9 cellular contexts compared by ENCODE assay signal in the genomic region with DNA sequence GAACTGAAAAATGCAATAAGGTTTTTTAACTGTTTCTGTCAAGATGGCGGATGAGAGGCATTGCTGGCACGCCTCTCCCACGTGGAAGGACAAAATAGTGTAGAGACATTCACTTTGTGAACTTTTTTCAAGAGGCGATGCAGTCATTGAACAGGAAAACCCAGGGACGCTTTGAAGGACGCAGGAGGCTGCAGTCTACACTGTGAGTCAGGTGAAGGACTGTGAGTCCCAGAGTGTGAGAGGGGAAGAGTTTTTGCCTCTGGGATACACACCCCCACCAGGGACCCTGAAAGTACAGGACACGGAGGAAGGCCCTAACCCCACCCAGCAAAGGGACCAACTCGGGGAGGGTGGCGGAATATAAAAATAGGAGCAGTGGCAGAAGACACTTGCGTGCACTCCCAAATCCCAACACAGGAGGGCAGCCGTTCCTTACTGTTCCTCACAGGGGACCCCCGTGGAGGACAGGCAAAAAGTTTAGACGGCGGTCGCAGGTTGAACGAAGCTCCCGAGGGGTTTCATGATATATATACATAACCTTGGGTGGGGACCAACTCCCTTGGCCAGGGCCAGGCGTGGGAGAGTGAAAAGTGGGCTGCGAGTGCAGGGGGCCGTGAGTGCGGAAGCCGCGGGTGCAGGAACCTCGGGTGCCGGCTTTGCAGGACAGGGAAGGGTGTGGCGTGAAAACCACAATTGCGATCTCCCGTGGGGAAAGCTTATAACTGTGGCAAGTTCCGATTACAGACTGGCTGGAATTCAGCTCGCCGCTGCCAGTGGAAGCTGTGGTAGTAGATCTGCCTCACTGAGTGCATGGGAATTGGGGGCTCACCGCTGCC.
DNase-seq lines count a peak whose midpoint lies in the region; ATAC-seq, FAIRE-seq and TF ChIP-seq lines count a peak whose summit lies in the region.
"Had no signal": no experiment of that assay in that cellular context is flagged by ENCODE, and none has a peak within 500 bp of the region (broad histone marks: within the 10 kb centered on the region; RNA-seq: fewer than 3 reads in every experiment).

No MANE protein-coding gene starts in this region.

- H3K9me3 Mint-ChIP-seq in WTC11, result peaks cover 15% of the 10 kb centered on the region

- intact Hi-C loops in breast epithelium (cut with DNase I; ENCODE audit: low total_unique reads), result loop anchor here (10.0 kb wide), 1 partner anchor 91 kb away; no protein-coding TSS in a partner anchor
- intact Hi-C loops in kidney (cut with DNase I), result no loop called here

- H3K27ac Mint-ChIP-seq in WTC11, result no peak overlapping the region

- peaks cover 55% of the 10 kb centered on the region for H3K27me3 Mint-ChIP-seq in WTC11 (ENCODE audit: low read depth)

- POLR2A ChIA-PET in WTC11 (lab: Charles Lee), result no interaction called here

- TF ChIP-seq CTCF in GM06990 (IDR thresholded peaks at IDR 0.05; ENCODE audit: insufficient read depth, low read length, poor library complexity, severe bottlenecking) (peak; percentile 79), WTC11 (IDR thresholded peaks at IDR 0.05) (peak; percentile 75), breast epithelium (IDR thresholded peaks at IDR 0.05) (peak; percentile 54 to 60 (median 55)), kidney (IDR thresholded peaks at IDR 0.05; ENCODE audit: borderline replicate concordance, extremely low read depth, insufficient read depth) (peak; percentile 71)

- CTCF ChIA-PET in WTC11 (lab: Charles Lee), result interaction anchor here (0.5 to 3.2 kb wide), 22 partner anchors 10 to 256 kb away, joined by 3 to 48 read pairs (median 4); a partner anchor contains a TSS

- H3K27me3 ChIP-seq in GM06990 (replicated peaks; ENCODE audit: control insufficient read depth, insufficient read depth, low read length) (no peaks in the 10 kb centered on the region), breast epithelium (no peaks in the 10 kb centered on the region)

- peak overlapping the region; percentile 46 for H3K4me3 Mint-ChIP-seq in WTC11

- TF ChIP-seq POLR2A in breast epithelium (IDR thresholded peaks at IDR 0.05), result no peak

- H3K4me1 ChIP-seq in breast epithelium (no peaks in the 10 kb centered on the region), kidney (ENCODE audit: control insufficient read depth in 1 of 2, insufficient read depth in 1 of 2, low read depth in 1 of 2, low read length in 2 of 2) (peaks cover 0 to 4% of the 10 kb centered on the region in 2 donors)

- H3K4me3 ChIP-seq in GM06990 (replicated peaks; ENCODE audit: low read depth, low read length), result peak overlapping the region; percentile 48
- H3K4me3 ChIP-seq in breast epithelium, result peak overlapping the region in 2 of 3 donors; percentile 36 to 57
- H3K4me3 ChIP-seq in kidney (ENCODE audit: low read length in 2 of 2), result peak overlapping the region in 1 of 2 donors; percentile 35

- no peaks in the 10 kb centered on the region for H3K9me3 ChIP-seq in breast epithelium
- no peaks in the 10 kb centered on the region for H3K9me3 ChIP-seq in kidney (ENCODE audit: control insufficient read depth in 1 of 2, low read length in 2 of 2)

- H3K9ac ChIP-seq in kidney (ENCODE audit: low read length in 2 of 2), result no peak overlapping the region

- H3K36me3 Mint-ChIP-seq in WTC11, result peaks cover 2% of the 10 kb centered on the region

- H3K36me3 ChIP-seq in GM06990 (ENCODE audit: control insufficient read depth, insufficient read depth, low read length) (no peaks in the 10 kb centered on the region), breast epithelium (no peaks in the 10 kb centered on the region), kidney (ENCODE audit: control insufficient read depth in 1 of 2, insufficient read depth in 2 of 2, low read length in 2 of 2) (no peaks in the 10 kb centered on the region)

- no peak overlapping the region for H3K27ac ChIP-seq in breast epithelium
- H3K27ac ChIP-seq in kidney (ENCODE audit: low read depth in 2 of 2, low read length in 2 of 2), result no peak overlapping the region

- ATAC-seq in WTC11 (peak; percentile 83), HG02973 (IDR thresholded peaks at IDR 0.05; ENCODE audit: unreplicated experiment) (no peak)

- H3K4me1 Mint-ChIP-seq in WTC11, result peaks cover 4% of the 10 kb centered on the region

- no peak for FAIRE-seq in kidney (lab: Jason Lieb, UNC)
- FAIRE-seq: endometrium had no signal

- DNase-seq in GM06990 (ENCODE audit: extremely low read depth, insufficient read length) (peak; percentile 45), NCI-H146 treated with DMSO at 0.1 percent for 48 hours (lab: John Stamatoyannopoulos, UW; ENCODE audit: unreplicated experiment) (peak; percentile 9), WTC11 (ENCODE audit: low spot score) (peak; percentile 85), breast epithelium (ENCODE audit: low spot score in 2 of 2) (peak in 1 of 2 donors; percentile 52), kidney (peak; percentile 77), NCI-H1930 (lab: John Stamatoyannopoulos, UW) (no peak)
- DNase-seq in stimulated activated CD4-positive, alpha-beta T cell treated with anti-CD3 and anti-CD28 coated beads, Interleukin-15, amount 100 ng/mL, for 24 hours, result peak; percentile 86

TF ChIP-seq in WTC11, 78 proteins besides CTCF, POLR2A, EP300 and RAD21 (continues in another document):
- TF ChIP-seq, protein P1, sequence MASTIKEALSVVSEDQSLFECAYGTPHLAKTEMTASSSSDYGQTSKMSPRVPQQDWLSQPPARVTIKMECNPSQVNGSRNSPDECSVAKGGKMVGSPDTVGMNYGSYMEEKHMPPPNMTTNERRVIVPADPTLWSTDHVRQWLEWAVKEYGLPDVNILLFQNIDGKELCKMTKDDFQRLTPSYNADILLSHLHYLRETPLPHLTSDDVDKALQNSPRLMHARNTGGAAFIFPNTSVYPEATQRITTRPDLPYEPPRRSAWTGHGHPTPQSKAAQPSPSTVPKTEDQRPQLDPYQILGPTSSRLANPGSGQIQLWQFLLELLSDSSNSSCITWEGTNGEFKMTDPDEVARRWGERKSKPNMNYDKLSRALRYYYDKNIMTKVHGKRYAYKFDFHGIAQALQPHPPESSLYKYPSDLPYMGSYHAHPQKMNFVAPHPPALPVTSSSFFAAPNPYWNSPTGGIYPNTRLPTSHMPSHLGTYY (CRISPR knock-in tag; IDR thresholded peaks at IDR 0.05), result no peak
- TF ChIP-seq, protein P2, sequence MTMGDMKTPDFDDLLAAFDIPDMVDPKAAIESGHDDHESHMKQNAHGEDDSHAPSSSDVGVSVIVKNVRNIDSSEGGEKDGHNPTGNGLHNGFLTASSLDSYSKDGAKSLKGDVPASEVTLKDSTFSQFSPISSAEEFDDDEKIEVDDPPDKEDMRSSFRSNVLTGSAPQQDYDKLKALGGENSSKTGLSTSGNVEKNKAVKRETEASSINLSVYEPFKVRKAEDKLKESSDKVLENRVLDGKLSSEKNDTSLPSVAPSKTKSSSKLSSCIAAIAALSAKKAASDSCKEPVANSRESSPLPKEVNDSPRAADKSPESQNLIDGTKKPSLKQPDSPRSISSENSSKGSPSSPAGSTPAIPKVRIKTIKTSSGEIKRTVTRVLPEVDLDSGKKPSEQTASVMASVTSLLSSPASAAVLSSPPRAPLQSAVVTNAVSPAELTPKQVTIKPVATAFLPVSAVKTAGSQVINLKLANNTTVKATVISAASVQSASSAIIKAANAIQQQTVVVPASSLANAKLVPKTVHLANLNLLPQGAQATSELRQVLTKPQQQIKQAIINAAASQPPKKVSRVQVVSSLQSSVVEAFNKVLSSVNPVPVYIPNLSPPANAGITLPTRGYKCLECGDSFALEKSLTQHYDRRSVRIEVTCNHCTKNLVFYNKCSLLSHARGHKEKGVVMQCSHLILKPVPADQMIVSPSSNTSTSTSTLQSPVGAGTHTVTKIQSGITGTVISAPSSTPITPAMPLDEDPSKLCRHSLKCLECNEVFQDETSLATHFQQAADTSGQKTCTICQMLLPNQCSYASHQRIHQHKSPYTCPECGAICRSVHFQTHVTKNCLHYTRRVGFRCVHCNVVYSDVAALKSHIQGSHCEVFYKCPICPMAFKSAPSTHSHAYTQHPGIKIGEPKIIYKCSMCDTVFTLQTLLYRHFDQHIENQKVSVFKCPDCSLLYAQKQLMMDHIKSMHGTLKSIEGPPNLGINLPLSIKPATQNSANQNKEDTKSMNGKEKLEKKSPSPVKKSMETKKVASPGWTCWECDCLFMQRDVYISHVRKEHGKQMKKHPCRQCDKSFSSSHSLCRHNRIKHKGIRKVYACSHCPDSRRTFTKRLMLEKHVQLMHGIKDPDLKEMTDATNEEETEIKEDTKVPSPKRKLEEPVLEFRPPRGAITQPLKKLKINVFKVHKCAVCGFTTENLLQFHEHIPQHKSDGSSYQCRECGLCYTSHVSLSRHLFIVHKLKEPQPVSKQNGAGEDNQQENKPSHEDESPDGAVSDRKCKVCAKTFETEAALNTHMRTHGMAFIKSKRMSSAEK (CRISPR knock-in tag; IDR thresholded peaks at IDR 0.05; ENCODE audit: borderline replicate concordance), result no peak
- TF ChIP-seq NFYB (CRISPR knock-in tag; conservative IDR thresholded peaks at IDR 0.05; ENCODE audit: low read depth) (no peak), ELF4 (CRISPR knock-in tag; IDR thresholded peaks at IDR 0.05; ENCODE audit: low read depth) (no peak), FOXP1 (CRISPR knock-in tag; IDR thresholded peaks at IDR 0.05; ENCODE audit: borderline replicate concordance) (no peak), ZNF317 (CRISPR knock-in tag; IDR thresholded peaks at IDR 0.05; ENCODE audit: borderline replicate concordance, low read depth) (no peak), ZNF396 (CRISPR knock-in tag; IDR thresholded peaks at IDR 0.05; ENCODE audit: borderline replicate concordance) (no peak), IRF2 (CRISPR knock-in tag; IDR thresholded peaks at IDR 0.05; ENCODE audit: borderline replicate concordance, low read depth) (no peak)
- TF ChIP-seq, protein P3, sequence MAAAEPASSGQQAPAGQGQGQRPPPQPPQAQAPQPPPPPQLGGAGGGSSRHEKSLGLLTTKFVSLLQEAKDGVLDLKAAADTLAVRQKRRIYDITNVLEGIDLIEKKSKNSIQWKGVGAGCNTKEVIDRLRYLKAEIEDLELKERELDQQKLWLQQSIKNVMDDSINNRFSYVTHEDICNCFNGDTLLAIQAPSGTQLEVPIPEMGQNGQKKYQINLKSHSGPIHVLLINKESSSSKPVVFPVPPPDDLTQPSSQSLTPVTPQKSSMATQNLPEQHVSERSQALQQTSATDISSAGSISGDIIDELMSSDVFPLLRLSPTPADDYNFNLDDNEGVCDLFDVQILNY (CRISPR knock-in tag; IDR thresholded peaks at IDR 0.05), result no peak
- TF ChIP-seq, protein P4, sequence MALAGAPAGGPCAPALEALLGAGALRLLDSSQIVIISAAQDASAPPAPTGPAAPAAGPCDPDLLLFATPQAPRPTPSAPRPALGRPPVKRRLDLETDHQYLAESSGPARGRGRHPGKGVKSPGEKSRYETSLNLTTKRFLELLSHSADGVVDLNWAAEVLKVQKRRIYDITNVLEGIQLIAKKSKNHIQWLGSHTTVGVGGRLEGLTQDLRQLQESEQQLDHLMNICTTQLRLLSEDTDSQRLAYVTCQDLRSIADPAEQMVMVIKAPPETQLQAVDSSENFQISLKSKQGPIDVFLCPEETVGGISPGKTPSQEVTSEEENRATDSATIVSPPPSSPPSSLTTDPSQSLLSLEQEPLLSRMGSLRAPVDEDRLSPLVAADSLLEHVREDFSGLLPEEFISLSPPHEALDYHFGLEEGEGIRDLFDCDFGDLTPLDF (CRISPR knock-in tag; IDR thresholded peaks at IDR 0.05), result no peak

Comparison
In these comparisons a context has a peak if more than half of its experiments do, and no peak if none do; other contexts are left out.
1. DNase-seq: peak in GM06990 (single experiment), NCI-H146 treated with DMSO at 0.1 percent for 48 hours (single experiment), WTC11 (single experiment), kidney (single experiment) and stimulated activated CD4-positive, alpha-beta T cell treated with anti-CD3 and anti-CD28 coated beads, Interleukin-15, amount 100 ng/mL, for 24 hours (single experiment); none in NCI-H1930 (0 of 2).
2. Peak in every context shown above with its lines, with median percentiles within 50 percentile points of each other: CTCF ChIP-seq.